Comparison of ENCODE assay signal across 18 cellular contexts in the genomic region with DNA sequence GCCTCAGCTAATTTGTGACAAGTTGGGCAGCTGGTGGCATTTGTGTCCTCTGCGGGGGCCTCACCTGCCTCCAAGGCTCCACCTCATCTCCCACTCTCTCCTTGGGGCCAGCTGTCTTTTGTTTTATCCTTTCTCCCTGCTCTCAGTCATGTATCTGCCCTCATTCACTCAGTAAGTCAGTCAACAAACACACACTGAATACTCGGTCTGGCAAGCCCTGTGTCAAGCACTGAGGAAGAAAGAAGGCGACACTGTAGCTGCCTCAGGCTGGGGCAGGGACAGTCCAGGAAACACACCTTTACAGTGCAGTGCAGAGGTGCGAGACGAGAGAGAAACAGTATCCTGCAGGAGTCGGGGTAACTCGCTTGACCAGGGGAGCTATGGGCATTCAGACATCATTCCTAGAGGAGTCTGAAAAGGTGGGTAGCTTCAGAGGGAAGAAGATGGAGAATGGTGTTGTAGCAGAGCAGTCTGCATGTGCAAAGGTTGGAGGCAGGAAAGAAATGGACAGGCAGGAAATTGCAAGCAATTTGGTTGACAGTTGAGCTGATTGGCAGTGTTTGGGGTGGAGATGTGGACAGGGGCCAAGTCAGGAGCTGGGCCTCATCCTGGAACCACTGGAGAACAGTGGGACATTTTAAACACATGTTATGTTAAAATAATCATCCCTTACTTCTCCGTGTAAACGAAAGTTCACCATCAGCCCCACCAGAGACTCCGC. TPM values are rescaled to one million over a fixed set of nuclear protein-coding genes. Genes with fewer than 3 reads are reported as not detected.
DNase-seq lines count a peak whose midpoint lies in the region; ATAC-seq, FAIRE-seq and TF ChIP-seq lines count a peak whose summit lies in the region.
"Had no signal": no experiment of that assay in that cellular context is flagged by ENCODE, and none has a peak within 500 bp of the region (broad histone marks: within the 10 kb centered on the region; RNA-seq: fewer than 3 reads in every experiment).

No MANE protein-coding gene starts in this region.

- H3K9ac ChIP-seq in mesendoderm (ENCODE audit: low read length): no peak overlapping the region

- H3K79me1 ChIP-seq in mesendoderm (ENCODE audit: low read length): no peaks in the 10 kb centered on the region

- H3K27me3 ChIP-seq in right atrium auricular region (no peaks in the 10 kb centered on the region), mesendoderm (ENCODE audit: insufficient read depth, low read length, poor library complexity) (no peaks in the 10 kb centered on the region)

- peak overlapping the region; percentile 21 for H3K4ac ChIP-seq in mesendoderm (ENCODE audit: low read depth, low read length)

- no peak for DNase-seq in right atrium auricular region (ENCODE audit: low spot score)
- no peak for DNase-seq in Right ventricle myocardium superior
- DNase-seq in mesendoderm: no peak
- peak; percentile 27 for DNase-seq in urothelium cell line (ENCODE audit: low spot score)
- no peak for DNase-seq in stimulated activated CD4-positive, alpha-beta T cell treated with anti-CD3 and anti-CD28 coated beads, Interleukin-1b, Interleukin-23, amount 100 ng/mL, for 48 hours
- DNase-seq: amygdala; DMS153; effector CD8-positive, alpha-beta T cell; GF-D8; NCI-H1930; NCI-H446; stimulated activated CD4-positive, alpha-beta T cell treated with anti-CD3 and anti-CD28 coated beads, Interleukin-12 subunit alpha, Interleukin-12 subunit beta, amount 100 ng/mL, for 4 hours had no signal

- no peaks in the 10 kb centered on the region for H3K79me2 ChIP-seq in mesendoderm (ENCODE audit: control insufficient read depth, insufficient read depth, low read length)

- H3K36me3 ChIP-seq in right atrium auricular region (no peaks in the 10 kb centered on the region), mesendoderm (ENCODE audit: control insufficient read depth, insufficient read depth, low read length) (no peaks in the 10 kb centered on the region)

- H2BK120ac ChIP-seq in mesendoderm (ENCODE audit: low read depth, low read length): no peak overlapping the region

- H2BK5ac ChIP-seq in mesendoderm (ENCODE audit: low read length): no peak overlapping the region

- H3K27ac ChIP-seq in right atrium auricular region (peak overlapping the region; percentile 14 to 94), mesendoderm (ENCODE audit: low read depth, low read length) (no peak overlapping the region)

- ATAC-seq in Right ventricle myocardium superior (ENCODE audit: poor library complexity) (no peak), GM18498 (IDR thresholded peaks at IDR 0.05; ENCODE audit: unreplicated experiment) (no peak)

- no peak overlapping the region for H4K8ac ChIP-seq in mesendoderm (ENCODE audit: low read depth, low read length)

- H3K56ac ChIP-seq in mesendoderm (ENCODE audit: low read length): no peak overlapping the region

- H3K4me3 ChIP-seq in right atrium auricular region: no peak overlapping the region
- H3K4me3 ChIP-seq in mesendoderm (ENCODE audit: low read length): no peak overlapping the region
- H3K4me3 ChIP-seq: GM12878 had no signal

- H2BK15ac ChIP-seq in mesendoderm (replicated peaks; ENCODE audit: low read depth): no peak overlapping the region

- H4K5ac ChIP-seq in mesendoderm (ENCODE audit: low read length): no peak overlapping the region

- FAIRE-seq in urothelium cell line (lab: Jason Lieb, UNC): peak; percentile 65
- FAIRE-seq: GM12878, TTC549 had no signal

- TF ChIP-seq CTCF in right atrium auricular region (IDR thresholded peaks at IDR 0.05): no peak

- no peak overlapping the region for H2AK5ac ChIP-seq in mesendoderm (ENCODE audit: low read length)

- H3K4me2 ChIP-seq in mesendoderm (ENCODE audit: low read length): no peak overlapping the region

- H3K4me1 ChIP-seq in right atrium auricular region (peaks cover 0 to 78% of the 10 kb centered on the region in 2 donors), mesendoderm (ENCODE audit: control insufficient read depth, low read depth, low read length) (no peaks in the 10 kb centered on the region)

- no peaks in the 10 kb centered on the region for H3K9me3 ChIP-seq in right atrium auricular region

- no peak overlapping the region for H3K18ac ChIP-seq in mesendoderm (ENCODE audit: low read length)

- no peak overlapping the region for H3K23ac ChIP-seq in mesendoderm (ENCODE audit: low read length)

- intact Hi-C loops in Right ventricle myocardium superior (cut with DNase I): no loop called here

- WGBS in mesendoderm (ENCODE audit: extremely low coverage, insufficient coverage, low lambda C conversion rate): no CpG with 5 or more reads among the region's 10 CpGs

RNA-seq across cellular contexts. Expression of gene SCTR, which starts 34.9 kb away (rescaled TPM):
- not detected for total RNA-seq in right atrium auricular region
- 0.43 TPM for total RNA-seq in Right ventricle myocardium superior
- polyA plus RNA-seq in mesendoderm (2013, experiment 1 of 2): not detected
- polyA plus RNA-seq in mesendoderm (2013, experiment 2 of 2): not detected
- total RNA-seq: GM12878, neural crest cell, RPMI7951 had no signal
- polyA plus RNA-seq: CD14-positive monocyte had no signal

RNA-seq across cellular contexts. Expression of gene CFAP221, which starts 54.9 kb away (rescaled TPM):
- total RNA-seq in right atrium auricular region (1 to 10 TPM in 1 of 2 donors, under 1 TPM in 1; 0.44 to 1.1 TPM), Right ventricle myocardium superior (0.67 TPM)
- polyA plus RNA-seq in mesendoderm (2013, experiment 1 of 2): 0.67 TPM
- 0.87 TPM for polyA plus RNA-seq in mesendoderm (2013, experiment 2 of 2)
- total RNA-seq: GM12878, RPMI7951 had no signal
- polyA plus RNA-seq: CD14-positive monocyte, GM12878 had no signal

RNA-seq across cellular contexts. Expression of gene TMEM37, which starts 57.7 kb away (rescaled TPM):
- total RNA-seq in right atrium auricular region (1 to 10 TPM; 3.3 to 5.4 TPM), Right ventricle myocardium superior (2.8 TPM)
- 7.9 TPM for polyA plus RNA-seq in mesendoderm (2013, experiment 1 of 2)
- polyA plus RNA-seq in mesendoderm (2013, experiment 2 of 2): 7.4 TPM
- total RNA-seq: RPMI7951 had no signal
- polyA plus RNA-seq: CD14-positive monocyte had no signal
